In the genomic region with DNA sequence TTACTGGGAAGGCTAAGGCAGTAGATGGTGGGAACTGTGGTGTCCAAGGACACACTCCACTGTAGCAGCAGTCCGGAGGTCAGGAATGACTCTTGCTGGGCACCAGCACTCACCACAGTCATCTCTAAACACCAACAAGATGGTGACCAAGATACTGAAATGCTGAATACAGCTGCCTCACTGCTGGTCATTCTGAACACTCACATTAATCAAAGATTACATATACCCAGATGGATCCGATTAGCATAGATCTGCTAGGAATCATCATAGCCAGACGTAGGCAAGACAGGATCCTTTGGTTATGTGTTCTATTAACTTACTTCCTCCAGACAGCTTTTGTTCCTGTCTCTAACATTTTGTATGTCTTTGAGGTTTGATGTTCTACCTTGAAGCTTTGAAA, we compare ENCODE assay signal across 25 cellular contexts.
"Had no signal": no experiment of that assay in that cellular context is flagged by ENCODE, and none has a peak within 500 bp of the region (broad histone marks: within the 10 kb centered on the region; RNA-seq: fewer than 3 reads in every experiment).

No MANE protein-coding gene starts in this region.

- H3K27ac Mint-ChIP-seq: activated CD4-positive, alpha-beta T cell treated with anti-CD3 and anti-CD28 coated beads for 36 hours; activated CD8-positive, alpha-beta T cell treated with anti-CD3 and anti-CD28 coated beads for 36 hours; activated naive CD4-positive, alpha-beta T cell treated with anti-CD3 and anti-CD28 coated beads, Interleukin-2, amount 50 U/mL, for 72 hours; activated naive CD8-positive, alpha-beta T cell treated with anti-CD3 and anti-CD28 coated beads, Interleukin-2, amount 50 U/mL, for 24 hours; activated T-cell treated with anti-CD3 and anti-CD28 coated beads, Interleukin-2, amount 50 U/mL, for 24 hours; activated T-helper 1 cell treated with anti-CD3 and anti-CD28 coated beads, Interleukin-12 subunit alpha, Interleukin-12 subunit beta, Interleukin-2, Interleukin-4 antibody, amounts not matched to agents 30 ng/mL and 10 ng/mL and 1 ng/mL, durations not matched to agents 14 hours and 24 hours and 36 hours had no signal

- H3K4me3 ChIP-seq: ascending aorta, body of pancreas, MG63, PC-9 had no signal

- H3K36me3 Mint-ChIP-seq: activated naive CD4-positive, alpha-beta T cell treated with anti-CD3 and anti-CD28 coated beads, Interleukin-2, amount 50 U/mL, for 72 hours had no signal

- H3K4me3 Mint-ChIP-seq: activated CD4-positive, alpha-beta T cell treated with anti-CD3 and anti-CD28 coated beads for 36 hours; activated CD8-positive, alpha-beta T cell treated with anti-CD3 and anti-CD28 coated beads for 36 hours; activated naive CD8-positive, alpha-beta T cell treated with anti-CD3 and anti-CD28 coated beads, Interleukin-2, amount 50 U/mL, for 24 hours; activated T-cell treated with anti-CD3 and anti-CD28 coated beads, Interleukin-2, amount 50 U/mL, for 24 hours; activated T-helper 1 cell treated with anti-CD3 and anti-CD28 coated beads, Interleukin-12 subunit alpha, Interleukin-12 subunit beta, Interleukin-2, Interleukin-4 antibody, amounts not matched to agents 30 ng/mL and 10 ng/mL and 1 ng/mL, durations not matched to agents 14 hours and 24 hours and 36 hours; central memory CD8-positive, alpha-beta T cell had no signal

- FAIRE-seq: bronchial epithelial cell had no signal

- H3K4me1 Mint-ChIP-seq: activated CD4-positive, alpha-beta T cell treated with anti-CD3 and anti-CD28 coated beads for 36 hours; activated naive CD8-positive, alpha-beta T cell treated with anti-CD3 and anti-CD28 coated beads, Interleukin-2, amount 50 U/mL, for 24 hours; central memory CD8-positive, alpha-beta T cell had no signal

- H3K9me3 Mint-ChIP-seq: activated CD8-positive, alpha-beta T cell treated with anti-CD3 and anti-CD28 coated beads for 36 hours; activated naive CD4-positive, alpha-beta T cell treated with anti-CD3 and anti-CD28 coated beads, Interleukin-2, amount 50 U/mL, for 72 hours; activated naive CD8-positive, alpha-beta T cell treated with anti-CD3 and anti-CD28 coated beads, Interleukin-2, amount 50 U/mL, for 24 hours; activated T-cell treated with anti-CD3 and anti-CD28 coated beads, Interleukin-2, amount 50 U/mL, for 24 hours; activated T-helper 1 cell treated with anti-CD3 and anti-CD28 coated beads, Interleukin-12 subunit alpha, Interleukin-12 subunit beta, Interleukin-2, Interleukin-4 antibody, amounts not matched to agents 30 ng/mL and 10 ng/mL and 1 ng/mL, durations not matched to agents 14 hours and 24 hours and 36 hours; central memory CD8-positive, alpha-beta T cell had no signal

- ATAC-seq: activated CD4-positive, alpha-beta T cell treated with anti-CD3 and anti-CD28 coated beads for 36 hours; activated CD8-positive, alpha-beta T cell treated with anti-CD3 and anti-CD28 coated beads for 36 hours; activated naive CD4-positive, alpha-beta T cell treated with anti-CD3 and anti-CD28 coated beads, Interleukin-2, amount 50 U/mL, for 72 hours; activated naive CD8-positive, alpha-beta T cell treated with anti-CD3 and anti-CD28 coated beads, Interleukin-2, amount 50 U/mL, for 24 hours; body of pancreas had no signal

- DNase-seq: activated CD4-positive, alpha-beta T cell treated with anti-CD3 and anti-CD28 coated beads for 36 hours; activated CD4-positive, alpha-beta T cell treated with anti-CD3 and anti-CD28 coated beads, Interleukin-2, amount 50 U/mL, for 1 hour; activated CD8-positive, alpha-beta memory T cell treated with anti-CD3 and anti-CD28 coated beads, Interleukin-2, amount 50 U/mL, for 48 hours; activated CD8-positive, alpha-beta T cell treated with anti-CD3 and anti-CD28 coated beads for 36 hours; activated effector memory CD4-positive, alpha-beta T cell treated with Interleukin-2 at 50 U/mL for 16 hours; activated naive CD4-positive, alpha-beta T cell treated with Interleukin-2 at 50 U/mL for 16 hours; activated naive CD8-positive, alpha-beta T cell treated with anti-CD3 and anti-CD28 coated beads, Interleukin-2, amount 50 U/mL, for 24 hours; activated T-cell treated with anti-CD3 and anti-CD28 coated beads, Interleukin-2, amount 50 U/mL, for 24 hours; amniotic stem cell; body of pancreas; MG63; MV-4-11; NCI-H1092 treated with DMSO at 0.1 percent for 48 hours; NCI-H1417 treated with DMSO at 0.1 percent for 48 hours; NCI-H1694 treated with DMSO at 0.1 percent for 48 hours; NCI-H2029 treated with DMSO at 0.1 percent for 48 hours; NCI-H345; NCI-H510A; PC-9; SHP77 treated with DMSO at 0.1 percent for 48 hours had no signal
